19 cellular contexts compared by ENCODE assay signal in the genomic region with DNA sequence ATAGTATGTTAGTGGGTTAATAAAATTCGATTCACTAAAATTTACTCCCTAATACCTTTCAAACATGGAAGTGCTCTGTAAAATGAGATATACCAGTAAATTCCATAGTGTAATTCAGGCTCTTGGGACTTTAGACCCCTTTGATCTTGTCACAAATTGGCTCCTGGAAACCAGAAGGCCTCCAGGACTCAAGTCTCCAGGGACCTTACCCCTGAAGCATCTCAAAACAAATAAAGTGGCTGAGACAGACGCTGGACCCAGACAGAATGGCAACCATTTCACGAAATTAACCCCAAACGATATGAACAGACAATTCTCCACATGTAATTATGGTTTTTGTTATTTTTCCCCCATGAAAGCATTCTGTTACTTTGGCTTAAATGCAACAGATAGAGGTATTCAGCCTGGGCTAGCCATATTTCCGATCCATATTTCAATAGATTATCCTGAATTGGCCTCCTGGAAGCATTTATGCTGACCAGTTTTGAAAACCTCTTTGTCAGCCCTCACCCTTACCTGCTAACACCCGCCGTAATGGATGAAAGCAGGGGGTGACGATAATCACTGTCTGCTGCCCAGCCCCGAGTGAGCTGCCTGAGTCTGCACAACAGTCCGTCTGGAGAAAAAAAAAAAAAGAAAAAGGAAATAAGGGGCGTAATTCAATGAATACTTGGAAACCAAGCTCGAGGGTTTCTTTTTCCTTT. TPM values are rescaled to one million over a fixed set of nuclear protein-coding genes. Genes with fewer than 3 reads are reported as not detected.
DNase-seq lines count a peak whose midpoint lies in the region; ATAC-seq and TF ChIP-seq lines count a peak whose summit lies in the region.
"Had no signal": no experiment of that assay in that cellular context is flagged by ENCODE, and none has a peak within 500 bp of the region (broad histone marks: within the 10 kb centered on the region; RNA-seq: fewer than 3 reads in every experiment).

No MANE protein-coding gene starts in this region.

- peak; percentile 35 for DNase-seq in NCI-H82 (lab: John Stamatoyannopoulos, UW)
- DNase-seq in NCI-H82 treated with DMSO at 0.1 percent for 48 hours (lab: John Stamatoyannopoulos, UW; ENCODE audit: unreplicated experiment) = no peak
- DNase-seq in left kidney (ENCODE audit: low read depth, low spot score) = peak; percentile 7
- DNase-seq in activated CD4-positive, CD25-positive, alpha-beta regulatory T cell (lab: John Stamatoyannopoulos, UW) = no peak
- DNase-seq in DMS153 treated with DMSO at 0.1 percent for 48 hours (lab: John Stamatoyannopoulos, UW; ENCODE audit: unreplicated experiment) = no peak
- DNase-seq in middle frontal gyrus (ENCODE audit: extremely low spot score, low spot score) = no peak
- DNase-seq: activated CD4-positive, alpha-beta T cell treated with anti-CD3 and anti-CD28 coated beads, Interleukin-2, amount 50 U/mL, for 48 hours; anterior cingulate cortex; effector memory CD4-positive, alpha-beta T cell; heart right ventricle; left colon; naive thymus-derived CD4-positive, alpha-beta T cell; NCI-H1048; spleen; substantia nigra had no signal

- H3K4me1 Mint-ChIP-seq in brain = peaks cover 13% of the 10 kb centered on the region
- H3K4me1 Mint-ChIP-seq: naive thymus-derived CD4-positive, alpha-beta T cell had no signal

- ATAC-seq in HG03442 (IDR thresholded peaks at IDR 0.05; ENCODE audit: unreplicated experiment) = no peak
- ATAC-seq: heart right ventricle; left colon; naive thymus-derived CD4-positive, alpha-beta T cell had no signal

- no peak for TF ChIP-seq CTCF in brain (conservative IDR thresholded peaks at IDR 0.05)

- H3K27ac Mint-ChIP-seq in brain = peak overlapping the region in 3 of 5 experiments; percentile 18 to 69 (median 69)
- H3K27ac Mint-ChIP-seq: activated T-helper 1 cell treated with anti-CD3 and anti-CD28 coated beads, Interleukin-12 subunit alpha, Interleukin-12 subunit beta, Interleukin-2, Interleukin-4 antibody, amounts not matched to agents 30 ng/mL and 10 ng/mL and 1 ng/mL, durations not matched to agents 14 hours and 24 hours and 36 hours; naive thymus-derived CD4-positive, alpha-beta T cell; T-helper 2 cell treated with Interferon-gamma antibody and Interleukin-4, amounts not matched to agents 5 μg/mL and 100 μg/mL, for 36 hours had no signal

- H3K27me3 Mint-ChIP-seq in brain = no peaks in the 10 kb centered on the region

- no peaks in the 10 kb centered on the region for H3K36me3 Mint-ChIP-seq in brain
- H3K36me3 Mint-ChIP-seq: naive thymus-derived CD4-positive, alpha-beta T cell had no signal

- H3K9me3 Mint-ChIP-seq in brain = peaks cover 3 to 15% (median 7%) of the 10 kb centered on the region in 5 experiments

- H3K4me3 Mint-ChIP-seq in brain = peak overlapping the region; percentile 21 to 77 (median 62)
- H3K4me3 Mint-ChIP-seq: activated T-helper 1 cell treated with anti-CD3 and anti-CD28 coated beads, Interleukin-12 subunit alpha, Interleukin-12 subunit beta, Interleukin-2, Interleukin-4 antibody, amounts not matched to agents 30 ng/mL and 10 ng/mL and 1 ng/mL, durations not matched to agents 14 hours and 24 hours and 36 hours; naive thymus-derived CD4-positive, alpha-beta T cell; T-helper 2 cell treated with Interferon-gamma antibody and Interleukin-4, amounts not matched to agents 5 μg/mL and 100 μg/mL, for 36 hours had no signal

RNA-seq across cellular contexts. Expression of a gene that starts 34.1 kb away (rescaled TPM):
- polyA plus RNA-seq in brain (ENCODE audit: insufficient read depth, low read depth, low replicate concordance) = 2.0 TPM
- polyA plus RNA-seq: naive thymus-derived CD4-positive, alpha-beta T cell had no signal

Comparison
In these comparisons a context has a peak if more than half of its experiments do, and no peak if none do; other contexts are left out.
1. DNase-seq: peak in NCI-H82 (single experiment) and left kidney (single experiment); none in NCI-H82 treated with DMSO at 0.1 percent for 48 hours (single experiment), activated CD4-positive, CD25-positive, alpha-beta regulatory T cell (0 of 4), DMS153 treated with DMSO at 0.1 percent for 48 hours (single experiment) and middle frontal gyrus (single experiment).